9 cellular contexts compared by ENCODE assay signal in genomic region chr7:130912910-130913720, GRCh38.
A peak's percentile ranks its signal among the peaks of the same experiment; 100 is the strongest.
DNase-seq lines count a peak whose midpoint lies in the region; ATAC-seq and TF ChIP-seq lines count a peak whose summit lies in the region.
"Had no signal": no experiment of that assay in that cellular context is flagged by ENCODE, and none has a peak within 500 bp of the region (broad histone marks: within the 10 kb centered on the region; RNA-seq: fewer than 3 reads in every experiment).

No MANE protein-coding gene starts in this region.

- H3K27ac ChIP-seq in ascending aorta = peak overlapping the region; percentile 94 to 96
- H3K27ac ChIP-seq: cardiac muscle cell had no signal

- intact Hi-C loops in Caco-2 (cut with micrococcal nuclease; ENCODE audit: unreplicated experiment) = loop anchor here (1.0 kb wide), 3 partner anchors 9 to 28 kb away; no protein-coding TSS in a partner anchor
- intact Hi-C loops in ascending aorta (cut with DNase I) = loop anchor here (1.0 kb wide), 2 partner anchors 9 to 20 kb away; no protein-coding TSS in a partner anchor

- H3K4me1 Mint-ChIP-seq in Caco-2 (ENCODE audit: low read depth, unreplicated experiment) = peaks cover 37% of the 10 kb centered on the region
- peaks cover 85% of the 10 kb centered on the region for H3K4me1 Mint-ChIP-seq in T-helper 2 cell treated with Interferon-gamma antibody and Interleukin-4, amounts not matched to agents 5 μg/mL and 100 μg/mL, for 36 hours (ENCODE audit: low read depth)

- POLR2A ChIA-PET in Caco-2 (lab: Charles Lee) = interaction anchor here (0.5 to 2.9 kb wide), 12 partner anchors 9 to 156 kb away, joined by 3 to 15 read pairs (median 6); no protein-coding TSS in a partner anchor

- no peaks in the 10 kb centered on the region for H3K9me3 ChIP-seq in Caco-2
- no peaks in the 10 kb centered on the region for H3K9me3 ChIP-seq in ascending aorta

- H3K4me1 ChIP-seq in Caco-2 (peaks cover 28% of the 10 kb centered on the region), ascending aorta (peaks cover 13 to 63% of the 10 kb centered on the region in 2 donors)

- BruUV-seq in Caco-2 (replicated peaks; lab: Mats Ljungman, UMichigan) = no TSS peak

- peak overlapping the region; percentile 95 for H3K27ac Mint-ChIP-seq in Caco-2 (ENCODE audit: unreplicated experiment)
- peak overlapping the region; percentile 97 for H3K27ac Mint-ChIP-seq in T-helper 2 cell treated with Interferon-gamma antibody and Interleukin-4, amounts not matched to agents 5 μg/mL and 100 μg/mL, for 36 hours

- ATAC-seq in GM21390 (IDR thresholded peaks at IDR 0.05; ENCODE audit: unreplicated experiment) = peak; percentile 90

- no peaks in the 10 kb centered on the region for H3K27me3 ChIP-seq in Caco-2 (replicated peaks; ENCODE audit: control insufficient read depth, insufficient read depth, low read length)
- no peaks in the 10 kb centered on the region for H3K27me3 ChIP-seq in ascending aorta
- no peaks in the 10 kb centered on the region for H3K27me3 ChIP-seq in kidney epithelial cell (ENCODE audit: control insufficient read depth, insufficient read depth, low read length)
- H3K27me3 ChIP-seq: cardiac muscle cell had no signal

- H3K9me3 Mint-ChIP-seq in Caco-2 (ENCODE audit: unreplicated experiment) = no peaks in the 10 kb centered on the region
- no peaks in the 10 kb centered on the region for H3K9me3 Mint-ChIP-seq in T-helper 2 cell treated with Interferon-gamma antibody and Interleukin-4, amounts not matched to agents 5 μg/mL and 100 μg/mL, for 36 hours

- H3K4me3 ChIP-seq in Caco-2 (ENCODE audit: low read depth, low read length) (peak overlapping the region; percentile 48), ascending aorta (peak overlapping the region; percentile 60 to 67), kidney epithelial cell (ENCODE audit: low read depth, low read length) (peak overlapping the region; percentile 68)
- H3K4me3 ChIP-seq: cardiac muscle cell had no signal

- H3K27me3 Mint-ChIP-seq in Caco-2 (ENCODE audit: insufficient read depth, unreplicated experiment) = no peaks in the 10 kb centered on the region
- no peaks in the 10 kb centered on the region for H3K27me3 Mint-ChIP-seq in T-helper 2 cell treated with Interferon-gamma antibody and Interleukin-4, amounts not matched to agents 5 μg/mL and 100 μg/mL, for 36 hours (ENCODE audit: low read depth)

- H3K36me3 Mint-ChIP-seq in Caco-2 (ENCODE audit: insufficient read depth, unreplicated experiment) = peaks cover 5% of the 10 kb centered on the region
- H3K36me3 Mint-ChIP-seq in T-helper 2 cell treated with Interferon-gamma antibody and Interleukin-4, amounts not matched to agents 5 μg/mL and 100 μg/mL, for 36 hours (ENCODE audit: low read depth) = peaks cover 73% of the 10 kb centered on the region

- TF ChIP-seq CTCF in Caco-2 (IDR thresholded peaks at IDR 0.05; ENCODE audit: insufficient read depth in 1 of 2, low read depth in 1 of 2, low read length in 1 of 2, severe bottlenecking in 1 of 2, unreplicated experiment in 1 of 2) (no peak), ascending aorta (IDR thresholded peaks at IDR 0.05) (no peak), kidney epithelial cell (IDR thresholded peaks at IDR 0.05; ENCODE audit: insufficient read depth, low read length, poor library complexity, severe bottlenecking) (no peak)

- H3K4me3 Mint-ChIP-seq in Caco-2 (ENCODE audit: unreplicated experiment) = peak overlapping the region; percentile 94
- peak overlapping the region; percentile 86 for H3K4me3 Mint-ChIP-seq in T-helper 2 cell treated with Interferon-gamma antibody and Interleukin-4, amounts not matched to agents 5 μg/mL and 100 μg/mL, for 36 hours

- peak; percentile 47 to 55 for DNase-seq in Caco-2
- DNase-seq in HT-29 (ENCODE audit: low spot score) = peak; percentile 92
- DNase-seq in T-helper 2 cell treated with Interferon-gamma antibody and Interleukin-4, amounts not matched to agents 5 μg/mL and 100 μg/mL, for 36 hours (ENCODE audit: low spot score) = peak; percentile 89
- DNase-seq in ascending aorta (ENCODE audit: low spot score in 2 of 2) = peak; percentile 69 to 95
- peak; percentile 95 for DNase-seq in kidney epithelial cell (ENCODE audit: low read depth)
- peak; percentile 75 for DNase-seq in stimulated activated CD4-positive, alpha-beta T cell treated with anti-CD3 and anti-CD28 coated beads, Interleukin-2, amount 100 ng/mL, for 4 hours (ENCODE audit: low read depth)
- no peak for DNase-seq in iPS-NIHi11 (ENCODE audit: low spot score)

- CTCF ChIA-PET in Caco-2 (lab: Charles Lee) = interaction anchor here (1.0 to 4.9 kb wide), 3 partner anchors 9 to 28 kb away, joined by 5 to 27 read pairs (median 12); no protein-coding TSS in a partner anchor

- no peaks in the 10 kb centered on the region for H3K36me3 ChIP-seq in Caco-2 (ENCODE audit: control insufficient read depth, insufficient read depth, low read length)
- H3K36me3 ChIP-seq in ascending aorta = peaks cover 0 to 5% of the 10 kb centered on the region in 2 donors
- H3K36me3 ChIP-seq in kidney epithelial cell (ENCODE audit: control insufficient read depth, insufficient read depth, low read length) = no peaks in the 10 kb centered on the region
- H3K36me3 ChIP-seq: cardiac muscle cell had no signal
